8 cellular contexts compared by ENCODE assay signal in the genomic region with DNA sequence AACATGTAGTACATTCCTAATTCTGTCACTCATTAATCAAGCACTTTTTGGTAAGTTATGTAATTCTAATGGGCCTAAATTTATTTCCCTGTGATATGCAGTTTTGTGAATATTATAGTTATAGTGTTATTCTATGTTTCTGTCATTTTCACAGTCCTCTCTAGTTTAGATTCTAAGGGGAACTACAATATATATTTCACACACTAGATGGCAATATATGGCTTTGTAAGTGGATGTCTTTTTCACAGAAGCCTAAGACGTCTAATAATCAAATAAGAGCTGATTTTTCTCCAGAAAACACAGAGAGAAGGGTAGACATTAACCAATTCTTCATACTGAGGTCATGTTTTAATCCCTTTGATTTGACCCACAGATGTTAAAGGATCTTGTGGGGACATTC.
A peak's percentile ranks its signal among the peaks of the same experiment; 100 is the strongest.
DNase-seq lines count a peak whose midpoint lies in the region; ATAC-seq and TF ChIP-seq lines count a peak whose summit lies in the region.

No MANE protein-coding gene starts in this region.

- no peaks in the 10 kb centered on the region for H3K4me1 ChIP-seq in DND-41 (ENCODE audit: insufficient read depth, low read length)

- no peaks in the 10 kb centered on the region for H4K20me1 ChIP-seq in DND-41 (ENCODE audit: insufficient read depth, low read length)

- peak; percentile 73 for TF ChIP-seq RAD21 in Ishikawa (IDR thresholded peaks at IDR 0.05; ENCODE audit: low read depth)

- H2AFZ ChIP-seq in DND-41 (ENCODE audit: low read depth, low read length) = no peak overlapping the region

- no peaks in the 10 kb centered on the region for H3K9me3 ChIP-seq in DND-41 (ENCODE audit: insufficient read depth, low read length, severe bottlenecking)
- no peaks in the 10 kb centered on the region for H3K9me3 ChIP-seq in WERI-Rb-1 (ENCODE audit: severe bottlenecking)

- H3K79me2 ChIP-seq in DND-41 (ENCODE audit: insufficient read depth, low read length) = no peaks in the 10 kb centered on the region

- no peak for DNase-seq in DND-41
- DNase-seq in WERI-Rb-1 = no peak
- peak; percentile 30 for DNase-seq in left kidney (ENCODE audit: low read depth, low spot score)
- no peak for DNase-seq in 8988T
- no peak for DNase-seq in caudate nucleus (lab: John Stamatoyannopoulos, UW)
- DNase-seq in activated gamma-delta T cell (lab: John Stamatoyannopoulos, UW) = no peak

- H3K4me3 ChIP-seq in DND-41 (ENCODE audit: low read depth in 1 of 2, low read length in 2 of 2) (no peak overlapping the region), WERI-Rb-1 (ENCODE audit: low read depth, low read length) (no peak overlapping the region)

- H3K36me3 ChIP-seq in DND-41 (ENCODE audit: insufficient read depth, low read length) = no peaks in the 10 kb centered on the region
- no peaks in the 10 kb centered on the region for H3K36me3 ChIP-seq in WERI-Rb-1

- ATAC-seq in DND-41 (ENCODE audit: insufficient read depth, low read depth) (peak; percentile 75), GM19351 (IDR thresholded peaks at IDR 0.05; ENCODE audit: unreplicated experiment) (no peak)

- no peak for TF ChIP-seq EP300 in Ishikawa (IDR thresholded peaks at IDR 0.05; ENCODE audit: borderline replicate concordance)

- no peak overlapping the region for H3K9ac ChIP-seq in DND-41 (ENCODE audit: low read depth, low read length)

- no peaks in the 10 kb centered on the region for H3K27me3 ChIP-seq in DND-41 (ENCODE audit: insufficient read depth, low read length, poor library complexity)
- H3K27me3 ChIP-seq in WERI-Rb-1 (ENCODE audit: insufficient read depth, low read depth, severe bottlenecking) = no peaks in the 10 kb centered on the region

- H3K27ac ChIP-seq in DND-41 (ENCODE audit: low read length) = no peak overlapping the region
- H3K27ac ChIP-seq in WERI-Rb-1 = no peak overlapping the region
- no peak overlapping the region for H3K27ac ChIP-seq in caudate nucleus (ENCODE audit: low read depth, low read length)

- TF ChIP-seq CTCF in DND-41 (IDR thresholded peaks at IDR 0.05; ENCODE audit: borderline replicate concordance, extremely low read depth, low read length, poor library complexity, severe bottlenecking) = peak; percentile 63
- 0 out of 2 replicates have a peak, but pooled peaks have one; percentile 5 for TF ChIP-seq CTCF in WERI-Rb-1 (IDR thresholded peaks at IDR 0.05; ENCODE audit: low read depth, low read length)

- no peak overlapping the region for H3K4me2 ChIP-seq in DND-41 (ENCODE audit: insufficient read depth, low read length)

TF ChIP-seq in Ishikawa, 13 proteins besides CTCF, POLR2A, EP300 and RAD21:
- TF ChIP-seq TCF12 (IDR thresholded peaks at IDR 0.05; ENCODE audit: low read depth) (no peak), YY1 (IDR thresholded peaks at IDR 0.05; ENCODE audit: low read depth) (no peak), TAF1 (IDR thresholded peaks at IDR 0.05; ENCODE audit: low read depth) (no peak), NFIC (IDR thresholded peaks at IDR 0.05) (no peak), CEBPB (IDR thresholded peaks at IDR 0.05) (no peak), CREB1 (IDR thresholded peaks at IDR 0.05; ENCODE audit: low read depth) (no peak)
- TF ChIP-seq, protein P1, sequence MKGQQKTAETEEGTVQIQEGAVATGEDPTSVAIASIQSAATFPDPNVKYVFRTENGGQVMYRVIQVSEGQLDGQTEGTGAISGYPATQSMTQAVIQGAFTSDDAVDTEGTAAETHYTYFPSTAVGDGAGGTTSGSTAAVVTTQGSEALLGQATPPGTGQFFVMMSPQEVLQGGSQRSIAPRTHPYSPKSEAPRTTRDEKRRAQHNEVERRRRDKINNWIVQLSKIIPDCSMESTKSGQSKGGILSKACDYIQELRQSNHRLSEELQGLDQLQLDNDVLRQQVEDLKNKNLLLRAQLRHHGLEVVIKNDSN (IDR thresholded peaks at IDR 0.05) = no peak
